ENCODE assay signal across 24 cellular contexts in the genomic region with DNA sequence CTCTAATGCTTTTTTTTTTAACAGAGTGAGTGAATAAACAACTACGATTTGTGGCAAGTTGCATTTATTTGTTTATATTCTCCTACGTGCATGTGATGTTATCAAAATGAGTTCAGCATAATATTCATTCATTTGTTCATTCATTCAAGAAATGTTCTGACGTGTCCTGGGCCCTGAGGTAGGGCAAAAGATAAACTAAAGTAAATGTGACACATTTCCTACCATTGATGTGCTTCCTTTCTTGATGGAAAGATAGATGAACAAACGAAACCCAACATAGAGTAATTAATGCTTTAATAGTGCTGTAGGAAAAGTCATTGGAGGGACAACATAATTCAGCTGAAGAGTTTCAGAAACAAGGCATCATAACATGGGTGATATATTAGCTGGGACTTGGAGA.
"Had no signal": no experiment of that assay in that cellular context is flagged by ENCODE, and none has a peak within 500 bp of the region (broad histone marks: within the 10 kb centered on the region; RNA-seq: fewer than 3 reads in every experiment).

No MANE protein-coding gene starts in this region.

- H3K36me3 ChIP-seq: SJSA1 had no signal

- H3K4me1 ChIP-seq: SJSA1 had no signal

- H3K27me3 ChIP-seq: SJSA1 had no signal

- FAIRE-seq: HepG2, RCC 7860 had no signal

- H3K9me3 ChIP-seq: SJSA1 had no signal

- H3K4me3 ChIP-seq: SJSA1, SK-N-MC had no signal

- DNase-seq: IMR-90, Karpas-422, KG1, MM.1S, NCI-H1092 treated with DMSO at 0.1 percent for 48 hours, NCI-H1436, NCI-H187, NCI-H2029, NCI-H2081 treated with DMSO at 0.1 percent for 48 hours, NCI-H2171, NCI-H226, NCI-H446, NCI-H510A, NCI-H524 treated with DMSO at 0.1 percent for 48 hours, NCI-H69, NCI-H774, Right ventricle myocardium superior, RPMI8226, SIG-M5, SW 1271 had no signal
